ENCODE assay signal across 23 cellular contexts in the genomic region with DNA sequence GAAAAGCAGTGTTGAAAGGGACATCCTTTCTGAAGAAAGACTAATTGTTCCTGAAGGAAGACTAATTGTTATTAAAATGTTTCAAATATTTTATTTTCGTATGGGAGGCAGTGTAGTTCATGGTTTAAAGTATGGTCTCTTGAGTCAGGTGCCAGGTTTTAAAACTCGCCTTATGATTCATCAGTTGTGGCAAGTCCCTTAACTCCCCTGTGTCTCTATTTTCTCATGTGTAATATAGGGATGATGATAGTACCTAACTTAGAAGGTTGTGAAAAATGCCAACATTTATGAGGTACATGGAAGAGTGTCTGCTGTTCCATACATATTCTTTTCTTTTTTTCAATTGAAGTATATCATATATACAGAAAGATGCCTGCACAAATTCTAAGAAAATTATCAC.
"Had no signal": no experiment of that assay in that cellular context is flagged by ENCODE, and none has a peak within 500 bp of the region (broad histone marks: within the 10 kb centered on the region; RNA-seq: fewer than 3 reads in every experiment).

No MANE protein-coding gene starts in this region.

- H3K27ac ChIP-seq: brain microvascular endothelial cell, gastrocnemius medialis, thyroid gland, upper lobe of right lung, WERI-Rb-1 had no signal

- H3K4me1 ChIP-seq: gastrocnemius medialis, upper lobe of right lung had no signal

- H3K4me3 Mint-ChIP-seq: natural killer cell treated with Interleukin-12 subunit alpha and Interleukin-12 subunit beta and Interleukin-15 and Interleukin-18, amount 100 ng/mL, for 72 hours; T-cell; T-helper 2 cell treated with Interferon-gamma antibody and Interleukin-4, amounts not matched to agents 5 μg/mL and 100 μg/mL, for 36 hours had no signal

- ATAC-seq: gastrocnemius medialis; left ventricle myocardium superior; natural killer cell treated with Interleukin-12 subunit alpha and Interleukin-12 subunit beta and Interleukin-15 and Interleukin-18, amount 100 ng/mL, for 72 hours; T-cell; upper lobe of right lung had no signal

- H3K4me3 ChIP-seq: gastrocnemius medialis, thyroid gland, upper lobe of right lung had no signal

- DNase-seq: activated CD4-positive, alpha-beta T cell treated with anti-CD3 and anti-CD28 coated beads, Interleukin-2, amount 50 U/mL, for 48 hours; activated CD8-positive, alpha-beta memory T cell treated with anti-CD3 and anti-CD28 coated beads, Interleukin-2, amount 50 U/mL, for 48 hours; activated naive CD4-positive, alpha-beta T cell; aorta; brain microvascular endothelial cell; central memory CD4-positive, alpha-beta T cell; dermis blood vessel endothelial cell; effector CD8-positive, alpha-beta T cell; gastrocnemius medialis; hypothalamus; left ventricle myocardium superior; retina; stimulated activated CD4-positive, alpha-beta T cell treated with anti-CD3 and anti-CD28 coated beads, Interleukin-4, amount 100 ng/mL, for 1 hour; stimulated activated naive CD4-positive, alpha-beta T cell treated with Interleukin-2 at 50 U/mL for 16 hours; substantia nigra; T-cell; thyroid gland; upper lobe of right lung; WERI-Rb-1 had no signal

- H3K27ac Mint-ChIP-seq: activated T-helper 2 cell treated with anti-CD3 and anti-CD28 coated beads, Interferon-gamma antibody, Interleukin-2, Interleukin-4, amounts not matched to agents 10 μg/mL and 5 μg/mL and 100 μg/mL, durations not matched to agents 14 hours and 24 hours and 36 hours; natural killer cell treated with Interleukin-12 subunit alpha and Interleukin-12 subunit beta and Interleukin-15 and Interleukin-18, amount 100 ng/mL, for 72 hours; progenitor cell of endocrine pancreas; T-cell; T-helper 2 cell treated with Interferon-gamma antibody and Interleukin-4, amounts not matched to agents 5 μg/mL and 100 μg/mL, for 36 hours had no signal

- H3K36me3 ChIP-seq: brain microvascular endothelial cell, gastrocnemius medialis, thyroid gland, upper lobe of right lung, WERI-Rb-1 had no signal

- H3K4me1 Mint-ChIP-seq: T-cell had no signal

- H3K9me3 ChIP-seq: thyroid gland, upper lobe of right lung had no signal

- H3K27me3 Mint-ChIP-seq: progenitor cell of endocrine pancreas had no signal

- H3K27me3 ChIP-seq: brain microvascular endothelial cell, gastrocnemius medialis, thyroid gland, upper lobe of right lung had no signal
